1 cellular context compared by ENCODE assay signal in the genomic region with DNA sequence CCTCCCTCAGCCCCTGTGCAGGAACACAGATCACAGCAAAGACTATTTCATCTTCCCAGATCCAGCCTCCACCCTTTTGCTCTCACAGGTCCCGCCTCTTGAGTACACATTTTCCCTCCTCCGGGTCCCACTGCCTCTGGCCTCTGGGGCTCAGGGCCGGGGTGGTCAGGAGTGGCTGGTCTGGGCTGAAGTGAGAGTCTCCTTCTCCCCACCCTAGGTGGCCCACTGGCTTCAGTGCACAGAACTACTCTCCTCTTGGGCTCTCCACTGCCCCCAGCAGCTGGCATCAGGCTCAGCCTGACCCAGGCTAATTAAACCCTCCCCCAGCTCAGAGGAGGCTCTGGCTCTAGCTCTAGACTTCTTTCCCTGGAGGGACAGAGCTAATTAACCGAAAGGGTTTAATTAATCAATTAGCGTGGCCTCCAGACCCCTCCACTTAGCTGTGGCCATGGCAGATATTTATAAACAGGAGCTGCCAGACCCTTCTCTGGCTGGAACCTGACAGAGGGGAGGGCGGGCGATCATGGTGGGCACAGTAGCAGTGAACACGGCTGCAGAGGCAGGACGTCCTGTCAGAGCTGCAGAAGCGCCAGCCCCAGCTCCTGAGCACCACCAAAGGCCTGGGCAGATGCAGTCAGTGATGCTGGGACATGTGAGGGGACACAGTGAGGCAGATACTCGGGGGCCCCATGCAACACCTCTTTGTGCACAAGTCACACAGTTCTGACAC.
TF ChIP-seq lines count a peak whose summit lies in the region.

No MANE protein-coding gene starts in this region.

TF ChIP-seq in K562, 482 proteins besides CTCF, POLR2A, EP300 and RAD21:
- TF ChIP-seq ZNF551 (CRISPR knock-in tag; IDR thresholded peaks at IDR 0.05): no peak
- TF ChIP-seq ZFP30 (CRISPR knock-in tag; IDR thresholded peaks at IDR 0.05; ENCODE audit: borderline replicate concordance): no peak
- TF ChIP-seq LCOR (CRISPR knock-in tag; IDR thresholded peaks at IDR 0.05): no peak
- TF ChIP-seq HES1 (IDR thresholded peaks at IDR 0.05; ENCODE audit: low read depth): no peak
TF ChIP-seq in K562: peak in this region for 0.
